In the genomic region with DNA sequence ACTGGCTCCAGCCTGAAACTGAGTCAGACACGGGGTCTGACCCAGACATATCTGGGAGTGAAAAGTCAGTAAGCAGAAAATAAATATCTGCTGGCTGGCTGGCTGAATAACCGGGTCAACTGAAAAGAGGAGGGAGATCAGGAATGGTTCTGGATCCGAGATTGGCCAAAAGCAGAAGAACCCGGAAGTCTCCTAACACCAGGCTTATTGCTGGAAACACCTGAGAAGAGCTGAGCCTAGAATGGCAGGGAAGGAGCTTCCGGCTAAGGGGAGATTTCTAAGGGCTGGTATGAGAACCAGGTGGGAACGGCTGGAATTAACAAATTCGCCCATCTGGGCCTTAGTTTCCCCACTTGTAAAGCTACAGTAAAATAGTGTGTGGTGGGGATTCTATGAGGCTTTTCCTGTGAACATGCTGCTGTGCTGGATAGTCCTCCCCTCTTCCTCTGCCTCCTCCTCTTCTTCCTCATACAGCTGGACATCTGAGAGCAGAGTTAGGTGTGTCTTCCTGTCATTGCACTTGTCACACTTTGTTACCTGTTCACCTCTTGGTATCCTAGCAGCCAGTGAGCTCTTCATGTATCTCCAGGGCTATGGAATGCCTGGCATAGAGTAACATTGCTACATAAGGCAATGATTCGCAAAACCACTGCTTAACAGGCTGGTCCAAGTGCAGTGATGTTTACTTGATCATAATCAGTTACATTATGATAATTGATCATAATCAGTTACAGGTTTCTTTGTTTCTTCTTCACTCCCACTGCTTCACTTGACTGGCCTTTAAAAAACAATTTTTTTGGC, we compare ENCODE assay signal across 1 cellular context.
TF ChIP-seq lines count a peak whose summit lies in the region.

No MANE protein-coding gene starts in this region.

TF ChIP-seq in SK-N-SH, 30 proteins besides CTCF, POLR2A, EP300 and RAD21:
- TF ChIP-seq CHD2 (IDR thresholded peaks at IDR 0.05; ENCODE audit: low read length, partially characterized antibody) (no peak), RCOR1 (IDR thresholded peaks at IDR 0.05; ENCODE audit: low read length) (no peak), EZH2phosphoT487 (IDR thresholded peaks at IDR 0.05; ENCODE audit: borderline replicate concordance, low read depth) (no peak), MXI1 (IDR thresholded peaks at IDR 0.05; ENCODE audit: low read depth, low read length) (no peak), NFIC (IDR thresholded peaks at IDR 0.05; ENCODE audit: borderline replicate concordance) (no peak), TCF12 (IDR thresholded peaks at IDR 0.05) (no peak), SIN3A (IDR thresholded peaks at IDR 0.05; ENCODE audit: borderline replicate concordance, low read depth, low read length) (no peak), TAF1 (IDR thresholded peaks at IDR 0.05; ENCODE audit: borderline replicate concordance, low read depth, low read length) (no peak), RFX5 (IDR thresholded peaks at IDR 0.05; ENCODE audit: low read length) (no peak), GABPA (IDR thresholded peaks at IDR 0.05; ENCODE audit: low read depth) (no peak), TEAD4 (IDR thresholded peaks at IDR 0.05; ENCODE audit: borderline replicate concordance, insufficient read depth) (no peak)
- TF ChIP-seq, protein P1, sequence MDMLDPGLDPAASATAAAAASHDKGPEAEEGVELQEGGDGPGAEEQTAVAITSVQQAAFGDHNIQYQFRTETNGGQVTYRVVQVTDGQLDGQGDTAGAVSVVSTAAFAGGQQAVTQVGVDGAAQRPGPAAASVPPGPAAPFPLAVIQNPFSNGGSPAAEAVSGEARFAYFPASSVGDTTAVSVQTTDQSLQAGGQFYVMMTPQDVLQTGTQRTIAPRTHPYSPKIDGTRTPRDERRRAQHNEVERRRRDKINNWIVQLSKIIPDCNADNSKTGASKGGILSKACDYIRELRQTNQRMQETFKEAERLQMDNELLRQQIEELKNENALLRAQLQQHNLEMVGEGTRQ (IDR thresholded peaks at IDR 0.05; ENCODE audit: borderline replicate concordance, low read depth, low read length): no peak
- TF ChIP-seq, protein P2, sequence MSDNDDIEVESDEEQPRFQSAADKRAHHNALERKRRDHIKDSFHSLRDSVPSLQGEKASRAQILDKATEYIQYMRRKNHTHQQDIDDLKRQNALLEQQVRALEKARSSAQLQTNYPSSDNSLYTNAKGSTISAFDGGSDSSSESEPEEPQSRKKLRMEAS (IDR thresholded peaks at IDR 0.05; ENCODE audit: low read depth): no peak
